In genomic region chr18:37639846-37640245, GRCh38 we compare ENCODE assay signal across 22 cellular contexts.
DNase-seq lines count a peak whose midpoint lies in the region; ATAC-seq and TF ChIP-seq lines count a peak whose summit lies in the region.
"Had no signal": no experiment of that assay in that cellular context is flagged by ENCODE, and none has a peak within 500 bp of the region (broad histone marks: within the 10 kb centered on the region; RNA-seq: fewer than 3 reads in every experiment).

No MANE protein-coding gene starts in this region.

- no peak overlapping the region for H2AFZ ChIP-seq in GM23248
- no peak overlapping the region for H2AFZ ChIP-seq in MM.1S (ENCODE audit: low read length)
- H2AFZ ChIP-seq: GM23338, PC-9 had no signal

- peaks cover 12% of the 10 kb centered on the region for H3K9me3 Mint-ChIP-seq in WTC11

- CTCF ChIA-PET in WTC11 (lab: Charles Lee), result no interaction called here

- H3K79me2 ChIP-seq in GM23248 (ENCODE audit: insufficient read depth) (no peaks in the 10 kb centered on the region), MM.1S (ENCODE audit: low read length) (no peaks in the 10 kb centered on the region)

- POLR2A ChIA-PET in WTC11 (lab: Charles Lee), result no interaction called here

- no peaks in the 10 kb centered on the region for H4K20me1 ChIP-seq in GM23248 (ENCODE audit: insufficient read depth)
- H4K20me1 ChIP-seq in MM.1S (ENCODE audit: insufficient read depth, low read length), result no peaks in the 10 kb centered on the region
- H4K20me1 ChIP-seq: BLaER1 had no signal

- WGBS in GM23248 (ENCODE audit: low coverage in 1 of 2, low lambda C conversion rate in 2 of 2, missing lambda C conversion rate in 2 of 2), 2 experiments, result 3 to 4% methylated on average over 3 of the region's 3 CpGs
- WGBS in esophagus muscularis mucosa, result 79% methylated on average over 2 of the region's 3 CpGs

- intact Hi-C loops in esophagus muscularis mucosa (cut with DNase I), result no loop called here
- intact Hi-C loops in left lung (cut with DNase I), result no loop called here
- intact Hi-C loops in uterus (cut with DNase I; ENCODE audit: low total_unique reads), result no loop called here

- H3F3A ChIP-seq in GM23248 (ENCODE audit: insufficient read depth), result no peaks in the 10 kb centered on the region
- H3F3A ChIP-seq in MM.1S (ENCODE audit: insufficient read depth, low read length), result no peaks in the 10 kb centered on the region

- H3K4me3 Mint-ChIP-seq in WTC11, result no peak overlapping the region
- H3K4me3 Mint-ChIP-seq: CD4-positive, CD25-positive, alpha-beta regulatory T cell; GM23338; HFFc6 had no signal

- no peak for TF ChIP-seq CTCF in WTC11 (IDR thresholded peaks at IDR 0.05)
- no peak for TF ChIP-seq CTCF in esophagus muscularis mucosa (IDR thresholded peaks at IDR 0.05)
- no peak for TF ChIP-seq CTCF in left lung (IDR thresholded peaks at IDR 0.05)
- no peak for TF ChIP-seq CTCF in uterus (IDR thresholded peaks at IDR 0.05)
- no peak for TF ChIP-seq CTCF in MM.1S (IDR thresholded peaks at IDR 0.05; ENCODE audit: low read length)

- no peak overlapping the region for H3K27ac Mint-ChIP-seq in WTC11
- H3K27ac Mint-ChIP-seq: GM23338, HFFc6 had no signal

- H3K27me3 Mint-ChIP-seq in WTC11 (ENCODE audit: low read depth), result peaks cover 13% of the 10 kb centered on the region
- H3K27me3 Mint-ChIP-seq: CD4-positive, CD25-positive, alpha-beta regulatory T cell had no signal

- H3K9me3 ChIP-seq in GM23248 (ENCODE audit: low read depth), result no peaks in the 10 kb centered on the region
- peaks cover 0 to 12% (median 7%) of the 10 kb centered on the region in 4 donors for H3K9me3 ChIP-seq in esophagus muscularis mucosa
- peaks cover 0 to 12% of the 10 kb centered on the region in 2 donors for H3K9me3 ChIP-seq in left lung
- no peaks in the 10 kb centered on the region for H3K9me3 ChIP-seq in uterus
- no peaks in the 10 kb centered on the region for H3K9me3 ChIP-seq in MM.1S (replicated peaks; ENCODE audit: insufficient read depth, low read length)
- H3K9me3 ChIP-seq: HAP-1 had no signal

- H3K27me3 ChIP-seq in GM23248 (replicated peaks; ENCODE audit: insufficient read depth) (no peaks in the 10 kb centered on the region), esophagus muscularis mucosa (no peaks in the 10 kb centered on the region), left lung (no peaks in the 10 kb centered on the region), uterus (no peaks in the 10 kb centered on the region), MM.1S (replicated peaks; ENCODE audit: insufficient read depth, low read length) (no peaks in the 10 kb centered on the region)
- H3K27me3 ChIP-seq: BLaER1, SJSA1 had no signal

- peak; percentile 1 for DNase-seq in GM23248
- DNase-seq in WTC11 (ENCODE audit: low spot score), result no peak
- peak; percentile 53 for DNase-seq in esophagus muscularis mucosa (ENCODE audit: extremely low spot score)
- no peak for DNase-seq in left lung
- no peak for DNase-seq in SIG-M5 treated with dmso at 0.1 percent for 504 hours (lab: John Stamatoyannopoulos, UW; ENCODE audit: unreplicated experiment)
- no peak for DNase-seq in NCI-H446 treated with DMSO at 0.1 percent for 48 hours (lab: John Stamatoyannopoulos, UW)
- DNase-seq in uterus, result no peak
- DNase-seq in MM.1S, result no peak
- DNase-seq: CD4-positive, CD25-positive, alpha-beta regulatory T cell; HFFc6; Karpas-422; NCI-H1105 treated with DMSO at 0.1 percent for 48 hours; NCI-H146; NCI-H2029; NCI-H526 treated with DMSO at 0.1 percent for 48 hours; PC-9 had no signal

- H3K27ac ChIP-seq in GM23248, result no peak overlapping the region
- H3K27ac ChIP-seq in esophagus muscularis mucosa (replicated peaks in 1 of 4), result no peak overlapping the region
- H3K27ac ChIP-seq in left lung, result no peak overlapping the region
- H3K27ac ChIP-seq in uterus, result no peak overlapping the region
- no peak overlapping the region for H3K27ac ChIP-seq in MM.1S (ENCODE audit: low read length)
- H3K27ac ChIP-seq: BLaER1, PC-9, SJSA1 had no signal

- peaks cover 23% of the 10 kb centered on the region for H3K4me1 Mint-ChIP-seq in WTC11
- H3K4me1 Mint-ChIP-seq: CD4-positive, CD25-positive, alpha-beta regulatory T cell had no signal

- H3K36me3 Mint-ChIP-seq in WTC11, result peaks cover 7% of the 10 kb centered on the region
- H3K36me3 Mint-ChIP-seq: CD4-positive, CD25-positive, alpha-beta regulatory T cell had no signal

- in situ Hi-C loops in GM23248 (cut with MboI), result no loop called here

- TF ChIP-seq POLR2A in esophagus muscularis mucosa (IDR thresholded peaks at IDR 0.05; ENCODE audit: low read depth), result no peak
- TF ChIP-seq POLR2A in uterus (IDR thresholded peaks at IDR 0.05), result no peak

- peak; percentile 25; the same call in 1 of the 2 replicates for ATAC-seq in WTC11
- ATAC-seq in left lung, result peak; percentile 45
- ATAC-seq: HepG2, Right ventricle myocardium inferior had no signal

- no peaks in the 10 kb centered on the region for H3K4me1 ChIP-seq in GM23248 (ENCODE audit: insufficient read depth)
- no peaks in the 10 kb centered on the region for H3K4me1 ChIP-seq in esophagus muscularis mucosa
- H3K4me1 ChIP-seq in left lung, result no peaks in the 10 kb centered on the region
- no peaks in the 10 kb centered on the region for H3K4me1 ChIP-seq in uterus
- no peaks in the 10 kb centered on the region for H3K4me1 ChIP-seq in MM.1S (ENCODE audit: low read length)
- H3K4me1 ChIP-seq: BLaER1, HAP-1, SJSA1 had no signal

- no peak for TF ChIP-seq EP300 in esophagus muscularis mucosa (IDR thresholded peaks at IDR 0.05)

- no peaks in the 10 kb centered on the region for H3K36me3 ChIP-seq in GM23248 (ENCODE audit: low read depth)
- H3K36me3 ChIP-seq in esophagus muscularis mucosa, result no peaks in the 10 kb centered on the region
- no peaks in the 10 kb centered on the region for H3K36me3 ChIP-seq in left lung
- H3K36me3 ChIP-seq in uterus, result no peaks in the 10 kb centered on the region
- H3K36me3 ChIP-seq in MM.1S (replicated peaks; ENCODE audit: insufficient read depth, low read length), result no peaks in the 10 kb centered on the region
- H3K36me3 ChIP-seq: BLaER1, HAP-1, SJSA1 had no signal

- no peaks in the 10 kb centered on the region for H3K9me2 ChIP-seq in GM23248 (ENCODE audit: insufficient read depth)
- no peaks in the 10 kb centered on the region for H3K9me2 ChIP-seq in MM.1S (replicated peaks; ENCODE audit: insufficient read depth, low read length)

- H3K4me3 ChIP-seq in GM23248 (no peak overlapping the region), esophagus muscularis mucosa (no peak overlapping the region), left lung (no peak overlapping the region), uterus (no peak overlapping the region), MM.1S (ENCODE audit: low read length) (no peak overlapping the region)
- H3K4me3 ChIP-seq: BLaER1, GM23338, HAP-1, PC-9, SJSA1 had no signal

- H3K9ac ChIP-seq in GM23248 (no peak overlapping the region), MM.1S (ENCODE audit: low read length) (no peak overlapping the region)
- H3K9ac ChIP-seq: BLaER1 had no signal

- no peak overlapping the region for H3K4me2 ChIP-seq in GM23248 (ENCODE audit: unreplicated experiment)
- no peak overlapping the region for H3K4me2 ChIP-seq in MM.1S (ENCODE audit: low read depth, low read length)
- H3K4me2 ChIP-seq: BLaER1, GM23338, PC-9 had no signal

TF ChIP-seq in WTC11, 78 proteins besides CTCF, POLR2A, EP300 and RAD21 (continues in another document):
- TF ChIP-seq, protein P1, sequence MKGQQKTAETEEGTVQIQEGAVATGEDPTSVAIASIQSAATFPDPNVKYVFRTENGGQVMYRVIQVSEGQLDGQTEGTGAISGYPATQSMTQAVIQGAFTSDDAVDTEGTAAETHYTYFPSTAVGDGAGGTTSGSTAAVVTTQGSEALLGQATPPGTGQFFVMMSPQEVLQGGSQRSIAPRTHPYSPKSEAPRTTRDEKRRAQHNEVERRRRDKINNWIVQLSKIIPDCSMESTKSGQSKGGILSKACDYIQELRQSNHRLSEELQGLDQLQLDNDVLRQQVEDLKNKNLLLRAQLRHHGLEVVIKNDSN (CRISPR knock-in tag; IDR thresholded peaks at IDR 0.05), result no peak
- TF ChIP-seq IRF2 (CRISPR knock-in tag; IDR thresholded peaks at IDR 0.05; ENCODE audit: borderline replicate concordance, low read depth) (no peak), ATF2 (CRISPR knock-in tag; IDR thresholded peaks at IDR 0.05; ENCODE audit: borderline replicate concordance, low read depth) (no peak), PREB (CRISPR knock-in tag; IDR thresholded peaks at IDR 0.05; ENCODE audit: borderline replicate concordance) (no peak), RORB (CRISPR knock-in tag; IDR thresholded peaks at IDR 0.05) (no peak)
- TF ChIP-seq, protein P2, sequence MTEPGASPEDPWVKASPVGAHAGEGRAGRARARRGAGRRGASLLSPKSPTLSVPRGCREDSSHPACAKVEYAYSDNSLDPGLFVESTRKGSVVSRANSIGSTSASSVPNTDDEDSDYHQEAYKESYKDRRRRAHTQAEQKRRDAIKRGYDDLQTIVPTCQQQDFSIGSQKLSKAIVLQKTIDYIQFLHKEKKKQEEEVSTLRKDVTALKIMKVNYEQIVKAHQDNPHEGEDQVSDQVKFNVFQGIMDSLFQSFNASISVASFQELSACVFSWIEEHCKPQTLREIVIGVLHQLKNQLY (CRISPR knock-in tag; IDR thresholded peaks at IDR 0.05), result no peak

Comparison
In these comparisons a context has a peak if more than half of its experiments do, and no peak if none do; other contexts are left out.
1. DNase-seq: peak in GM23248 (single experiment) and esophagus muscularis mucosa (single experiment); none in WTC11 (single experiment), left lung (0 of 2), SIG-M5 treated with dmso at 0.1 percent for 504 hours (single experiment), NCI-H446 treated with DMSO at 0.1 percent for 48 hours (single experiment), uterus (0 of 2) and MM.1S (single experiment).